In genomic region chr9:89843591-89843990, GRCh38 we compare ENCODE assay signal across 1 cellular context.
TF ChIP-seq lines count a peak whose summit lies in the region.

No MANE protein-coding gene starts in this region.

TF ChIP-seq in SK-N-SH, 30 proteins besides CTCF, POLR2A, EP300 and RAD21 (continued from another document):
- TF ChIP-seq YY1 (IDR thresholded peaks at IDR 0.05; ENCODE audit: low read depth), result no peak
- TF ChIP-seq GATA2 (CRISPR knock-in tag; IDR thresholded peaks at IDR 0.05), result no peak
- TF ChIP-seq TAF1 (IDR thresholded peaks at IDR 0.05; ENCODE audit: borderline replicate concordance, low read depth, low read length), result no peak
- TF ChIP-seq, protein P1, sequence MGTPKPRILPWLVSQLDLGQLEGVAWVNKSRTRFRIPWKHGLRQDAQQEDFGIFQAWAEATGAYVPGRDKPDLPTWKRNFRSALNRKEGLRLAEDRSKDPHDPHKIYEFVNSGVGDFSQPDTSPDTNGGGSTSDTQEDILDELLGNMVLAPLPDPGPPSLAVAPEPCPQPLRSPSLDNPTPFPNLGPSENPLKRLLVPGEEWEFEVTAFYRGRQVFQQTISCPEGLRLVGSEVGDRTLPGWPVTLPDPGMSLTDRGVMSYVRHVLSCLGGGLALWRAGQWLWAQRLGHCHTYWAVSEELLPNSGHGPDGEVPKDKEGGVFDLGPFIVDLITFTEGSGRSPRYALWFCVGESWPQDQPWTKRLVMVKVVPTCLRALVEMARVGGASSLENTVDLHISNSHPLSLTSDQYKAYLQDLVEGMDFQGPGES (IDR thresholded peaks at IDR 0.05; ENCODE audit: low read depth, low read length), result no peak
- no peak for TF ChIP-seq ELF1 (IDR thresholded peaks at IDR 0.05)
